In the genomic region with DNA sequence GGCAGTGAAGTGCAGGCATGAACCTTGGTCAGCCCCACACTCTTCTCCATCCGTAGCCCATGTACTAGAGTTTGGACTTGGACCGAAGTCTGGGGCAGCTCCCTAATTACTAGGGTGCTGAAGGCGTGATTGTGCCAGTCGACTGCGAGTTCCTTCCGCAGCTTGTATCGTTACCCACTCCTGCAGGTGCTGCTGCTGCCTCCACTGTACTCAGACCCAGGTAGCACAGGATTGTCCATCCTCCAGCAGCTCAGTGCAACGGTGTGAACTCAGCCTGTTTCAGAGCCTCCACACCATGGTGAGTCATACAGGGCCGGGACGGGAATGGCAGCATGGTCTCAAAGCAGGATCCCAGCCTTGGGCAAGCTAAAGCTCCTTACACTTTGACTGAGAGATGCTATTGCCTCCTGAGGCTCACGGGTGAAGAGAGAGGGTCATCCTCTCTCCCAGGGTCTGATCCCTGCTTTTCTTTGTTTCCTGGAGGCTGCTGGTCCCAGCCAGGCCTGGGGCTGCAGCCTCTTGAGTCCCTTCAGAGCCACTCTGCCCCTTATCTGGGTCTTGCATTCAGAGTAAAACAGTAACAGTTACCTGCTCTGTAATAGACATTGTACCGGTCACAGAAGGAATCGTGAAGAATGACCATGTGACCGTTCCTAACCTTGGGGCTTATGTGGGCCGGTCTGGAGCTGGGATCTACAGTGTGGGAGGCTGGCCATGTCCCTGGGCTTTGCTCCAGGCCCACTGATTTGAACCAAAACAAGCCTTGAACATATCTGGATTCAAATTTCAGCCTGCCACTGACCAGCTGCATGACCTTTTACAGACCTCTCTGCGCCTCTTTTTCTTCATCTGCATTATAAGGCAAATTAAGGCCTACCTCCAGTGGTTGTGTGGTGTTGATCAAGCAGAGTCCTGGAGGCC, we compare ENCODE assay signal across 9 cellular contexts. TPM values are rescaled to one million over a fixed set of nuclear protein-coding genes. Genes with fewer than 3 reads are reported as not detected.
DNase-seq lines count a peak whose midpoint lies in the region; ATAC-seq and TF ChIP-seq lines count a peak whose summit lies in the region.
"Had no signal": no experiment of that assay in that cellular context is flagged by ENCODE, and none has a peak within 500 bp of the region (broad histone marks: within the 10 kb centered on the region; RNA-seq: fewer than 3 reads in every experiment).

No MANE protein-coding gene starts in this region.

- H3K4me2 ChIP-seq in SK-N-SH (0 out of 2 replicates have a peak overlapping the region, but pooled peaks have one; percentile 96), MM.1S (ENCODE audit: low read depth, low read length) (no peak overlapping the region)

- H3K9me2 ChIP-seq in SK-N-SH (no peaks in the 10 kb centered on the region), MM.1S (replicated peaks; ENCODE audit: insufficient read depth, low read length) (no peaks in the 10 kb centered on the region)

- intact Hi-C loops in sigmoid colon (cut with DNase I): loop anchor here (10.0 kb wide), 1 partner anchor 430 kb away; the partner anchor contains the start of gene PRPF19
- intact Hi-C loops in head of caudate nucleus (cut with DNase I): loop anchor here (5.0 kb wide), 1 partner anchor 48 kb away; no protein-coding TSS in a partner anchor

- H4K20me1 ChIP-seq in SK-N-SH (ENCODE audit: insufficient read depth) (peaks cover 20% of the 10 kb centered on the region), MM.1S (ENCODE audit: insufficient read depth, low read length) (no peaks in the 10 kb centered on the region)

- no peak for TF ChIP-seq RAD21 in SK-N-SH (IDR thresholded peaks at IDR 0.05; ENCODE audit: low read length)

- H3K27me3 ChIP-seq in SK-N-SH (ENCODE audit: insufficient read depth) (no peaks in the 10 kb centered on the region), sigmoid colon (no peaks in the 10 kb centered on the region), MM.1S (replicated peaks; ENCODE audit: insufficient read depth, low read length) (no peaks in the 10 kb centered on the region)
- H3K27me3 ChIP-seq: SJSA1 had no signal

- TF ChIP-seq EP300 in SK-N-SH (IDR thresholded peaks at IDR 0.05; ENCODE audit: borderline replicate concordance in 1 of 2, low read depth in 1 of 2, low read length in 1 of 2) (no peak), sigmoid colon (IDR thresholded peaks at IDR 0.05) (no peak)

- H3F3A ChIP-seq in SK-N-SH (replicated peaks; ENCODE audit: insufficient read depth) (no peaks in the 10 kb centered on the region), MM.1S (ENCODE audit: insufficient read depth, low read length) (0 out of 2 replicates have a peak, but pooled peaks cover 4% of the 10 kb centered on the region)

- no peaks in the 10 kb centered on the region for H3K9me3 ChIP-seq in SK-N-SH
- H3K9me3 ChIP-seq in SK-N-MC (ENCODE audit: low read depth, low read length): no peaks in the 10 kb centered on the region
- H3K9me3 ChIP-seq in sigmoid colon: no peaks in the 10 kb centered on the region
- H3K9me3 ChIP-seq in MM.1S (replicated peaks; ENCODE audit: insufficient read depth, low read length): no peaks in the 10 kb centered on the region
- H3K9me3 ChIP-seq: SJSA1 had no signal

- CTCF ChIA-PET in SK-N-SH (lab: Yijun Ruan, JAX): interaction anchor here (1.5 to 7.9 kb wide), 8 partner anchors 14 to 111 kb away, joined by 3 to 300 read pairs (median 17); partner anchors contain the start of genes CYB561A3, TMEM138 and TMEM216

- TF ChIP-seq CTCF in SK-N-SH (IDR thresholded peaks at IDR 0.05): no peak
- TF ChIP-seq CTCF in sigmoid colon (IDR thresholded peaks at IDR 0.05): no peak
- TF ChIP-seq CTCF in MM.1S (IDR thresholded peaks at IDR 0.05; ENCODE audit: low read length): no peak

- H3K9ac ChIP-seq in SK-N-SH: no peak overlapping the region
- peak overlapping the region; percentile 100 for H3K9ac ChIP-seq in SK-N-MC (ENCODE audit: insufficient read length)
- H3K9ac ChIP-seq in MM.1S (ENCODE audit: low read length): no peak overlapping the region

- H3K4me1 ChIP-seq in SK-N-SH (ENCODE audit: control insufficient read depth in 1 of 2, insufficient read depth in 2 of 2, low read depth in 1 of 2, low read length in 1 of 2) (peaks cover 17 to 40% of the 10 kb centered on the region in 2 experiments), sigmoid colon (peaks cover 0 to 32% (median 24%) of the 10 kb centered on the region in 4 donors), MM.1S (ENCODE audit: low read length) (peaks cover 28% of the 10 kb centered on the region)

- 73% methylated on average over 9 of the region's 16 CpGs for WGBS in SK-N-SH (ENCODE audit: low lambda C conversion rate)
- 83 to 91% methylated on average over 16 of the region's 16 CpGs for WGBS in sigmoid colon, 2 donors

- H3K79me2 ChIP-seq in SK-N-SH (ENCODE audit: insufficient read depth): peaks cover 33% of the 10 kb centered on the region
- H3K79me2 ChIP-seq in MM.1S (ENCODE audit: low read length): peaks cover 39% of the 10 kb centered on the region

- POLR2A ChIA-PET in SK-N-SH (lab: Yijun Ruan, JAX): interaction anchor here (0.7 to 4.3 kb wide), 7 partner anchors 10 to 95 kb away, joined by 3 to 48 read pairs (median 4); partner anchors contain the start of genes CPSF7, CYB561A3, SDHAF2 and TMEM138

- peak overlapping the region in 1 of 2 experiments; percentile 67; a peak in 2 of 4 replicates for H3K27ac ChIP-seq in SK-N-SH (ENCODE audit: low read depth in 2 of 2, low read length in 1 of 2)
- no peak overlapping the region; the same call in 1 of the 2 replicates for H3K27ac ChIP-seq in SK-N-MC
- peak overlapping the region in 1 of 4 donors; percentile 92 for H3K27ac ChIP-seq in sigmoid colon
- no peak overlapping the region for H3K27ac ChIP-seq in MM.1S (ENCODE audit: low read length)
- H3K27ac ChIP-seq: SJSA1 had no signal

- TF ChIP-seq POLR2A in sigmoid colon (IDR thresholded peaks at IDR 0.05): no peak

- H3K4me3 ChIP-seq in SK-N-SH (ENCODE audit: low read depth in 2 of 2, low read length in 1 of 2) (no peak overlapping the region), SK-N-MC (no peak overlapping the region), sigmoid colon (no peak overlapping the region), MM.1S (ENCODE audit: low read length) (no peak overlapping the region)

- peaks cover 2 to 16% of the 10 kb centered on the region in 2 experiments for H3K36me3 ChIP-seq in SK-N-SH (replicated peaks in 1 of 2; ENCODE audit: control insufficient read depth in 1 of 2, insufficient read depth in 2 of 2, low read length in 1 of 2)
- H3K36me3 ChIP-seq in SK-N-MC (ENCODE audit: insufficient read depth, low read length): peaks cover 6% of the 10 kb centered on the region; the same call in 1 of the 2 replicates
- peaks cover 0 to 9% (median 5%) of the 10 kb centered on the region in 4 donors for H3K36me3 ChIP-seq in sigmoid colon
- H3K36me3 ChIP-seq in MM.1S (replicated peaks; ENCODE audit: insufficient read depth, low read length): no peaks in the 10 kb centered on the region

- no peak overlapping the region for H2AFZ ChIP-seq in SK-N-SH (ENCODE audit: low read depth)
- H2AFZ ChIP-seq in MM.1S (ENCODE audit: low read length): no peak overlapping the region

- ATAC-seq in SK-N-SH treated with all-trans-retinoic acid at 6 μM for 48 hours (no peak), esophagus mucosa (peak; percentile 33)

- DNase-seq in SK-N-SH (no peak), SK-N-MC (ENCODE audit: low read depth, low spot score) (no peak), sigmoid colon (peak; percentile 48), MM.1S (no peak), head of caudate nucleus (no peak)
- no peak for DNase-seq in stimulated activated CD4-positive, alpha-beta T cell treated with anti-CD3 and anti-CD28 coated beads, Interleukin-2, amount 100 ng/mL, for 48 hours

TF ChIP-seq in SK-N-SH, 30 proteins besides CTCF, POLR2A, EP300 and RAD21 (continues in another document):
- TF ChIP-seq ELF1 (IDR thresholded peaks at IDR 0.05): no peak

TF ChIP-seq in SK-N-SH treated with all-trans-retinoic acid at 6 μM for 48 hours, 23 proteins besides CTCF, POLR2A, EP300 and RAD21:
- TF ChIP-seq PPARA (CRISPR knock-in tag; IDR thresholded peaks at IDR 0.05; ENCODE audit: borderline replicate concordance) (no peak), OSR1 (CRISPR knock-in tag; IDR thresholded peaks at IDR 0.05) (no peak)

RNA-seq across cellular contexts. Expression of gene TKFC, which starts 1.7 kb away (rescaled TPM):
- polyA plus RNA-seq in SK-N-SH (2012; rRNA removed) (71.0 and 72.0 TPM in 2 replicates), sigmoid colon (10 to 100 TPM; 14.4 to 40.0 (median 29.4) TPM)
- 20.5 and 34.1 TPM in 2 replicates for polyA plus RNA-seq in SK-N-SH (2012; cell fraction: cytosol; rRNA removed)
- 253 and 263 TPM in 2 replicates for polyA plus RNA-seq in SK-N-SH (2012; cell fraction: nucleus; rRNA removed)
- total RNA-seq in esophagus mucosa (46.0 TPM), sigmoid colon (10 to 100 TPM; 10.8 to 12.0 (median 11.8) TPM)

RNA-seq across cellular contexts. Expression of gene DDB1, which starts 1.8 kb away (rescaled TPM):
- 170 and 224 TPM in 2 replicates for polyA plus RNA-seq in SK-N-SH (2012; rRNA removed)
- 165 and 169 TPM in 2 replicates for polyA plus RNA-seq in SK-N-SH (2012; cell fraction: cytosol; rRNA removed)
- 146 and 236 TPM in 2 replicates for polyA plus RNA-seq in SK-N-SH (2012; cell fraction: nucleus; rRNA removed)
- 130 TPM for total RNA-seq in esophagus mucosa
- 100 to 1,000 TPM; 101 to 108 (median 105) TPM for total RNA-seq in sigmoid colon
- polyA plus RNA-seq in sigmoid colon: 100 to 1,000 TPM in 1 of 3 donors, 10 to 100 TPM in 2; 68.2 to 120 (median 75.1) TPM

RNA-seq across cellular contexts. Expression of gene CYB561A3, which starts 27.0 kb away (rescaled TPM):
- 70.0 and 76.4 TPM in 2 replicates for polyA plus RNA-seq in SK-N-SH (2012; rRNA removed)
- polyA plus RNA-seq in SK-N-SH (2012; cell fraction: cytosol; rRNA removed): 36.7 and 53.0 TPM in 2 replicates
- polyA plus RNA-seq in SK-N-SH (2012; cell fraction: nucleus; rRNA removed): 104 and 111 TPM in 2 replicates
- total RNA-seq in esophagus mucosa: 27.7 TPM
- total RNA-seq in sigmoid colon: 10 to 100 TPM; 17.3 to 39.6 (median 30.5) TPM
- polyA plus RNA-seq in sigmoid colon: 10 to 100 TPM; 35.1 to 66.2 (median 39.6) TPM

RNA-seq across cellular contexts. Expression of gene TMEM138, which starts 27.5 kb away (rescaled TPM):
- polyA plus RNA-seq in SK-N-SH (2012; rRNA removed) (82.2 and 129 TPM in 2 replicates), sigmoid colon (10 to 100 TPM; 12.6 to 39.9 (median 19.4) TPM)
- 85.3 and 88.5 TPM in 2 replicates for polyA plus RNA-seq in SK-N-SH (2012; cell fraction: cytosol; rRNA removed)
- 126 and 177 TPM in 2 replicates for polyA plus RNA-seq in SK-N-SH (2012; cell fraction: nucleus; rRNA removed)
- total RNA-seq in esophagus mucosa (23.1 TPM), sigmoid colon (10 to 100 TPM; 13.5 to 33.8 (median 21.0) TPM)

RNA-seq across cellular contexts. Expression of gene VWCE, which starts 39.6 kb away (rescaled TPM):
- polyA plus RNA-seq in SK-N-SH (2012; rRNA removed) (3.4 and 5.0 TPM in 2 replicates), sigmoid colon (under 1 TPM in 1 of 3 donors, not detected in 2; 0.61 TPM)
- polyA plus RNA-seq in SK-N-SH (2012; cell fraction: cytosol; rRNA removed): 0.82 and 1.6 TPM in 2 replicates
- 24.9 and 31.4 TPM in 2 replicates for polyA plus RNA-seq in SK-N-SH (2012; cell fraction: nucleus; rRNA removed)
- total RNA-seq in esophagus mucosa (0.52 TPM), sigmoid colon (1 to 10 TPM in 2 of 4 donors, under 1 TPM in 2; 0.49 to 5.5 (median 0.81) TPM)
